1 cellular context compared by ENCODE assay signal in genomic region chr16:81096715-81097208, GRCh38.
TF ChIP-seq lines count a peak whose summit lies in the region.

No MANE protein-coding gene starts in this region.

TF ChIP-seq in H1, 55 proteins besides CTCF, POLR2A, EP300 and RAD21:
- TF ChIP-seq TEAD4 (IDR thresholded peaks at IDR 0.05; ENCODE audit: low read depth, low read length) (no peak), ATF2 (IDR thresholded peaks at IDR 0.05; ENCODE audit: low read length) (no peak), RNF2 (IDR thresholded peaks at IDR 0.05; ENCODE audit: borderline replicate concordance, low read depth, low read length, missing control alignments, poor library complexity, severe bottlenecking) (no peak), RBBP5 (IDR thresholded peaks at IDR 0.05; ENCODE audit: borderline replicate concordance, low read depth, low read length) (no peak), YY1 (IDR thresholded peaks at IDR 0.05; ENCODE audit: low read depth, low read length) (no peak), JUND (IDR thresholded peaks at IDR 0.05; ENCODE audit: low read length) (no peak), SP1 (IDR thresholded peaks at IDR 0.05; ENCODE audit: low read depth, low read length) (no peak), BRCA1 (IDR thresholded peaks at IDR 0.05; ENCODE audit: low read depth, low read length) (no peak), CBX5 (IDR thresholded peaks at IDR 0.05; ENCODE audit: low read depth, low read length) (no peak), KDM5A (IDR thresholded peaks at IDR 0.05; ENCODE audit: low read length) (no peak)
TF ChIP-seq in H1: peak in this region for 0.
